1 cellular context compared by ENCODE assay signal in the genomic region with DNA sequence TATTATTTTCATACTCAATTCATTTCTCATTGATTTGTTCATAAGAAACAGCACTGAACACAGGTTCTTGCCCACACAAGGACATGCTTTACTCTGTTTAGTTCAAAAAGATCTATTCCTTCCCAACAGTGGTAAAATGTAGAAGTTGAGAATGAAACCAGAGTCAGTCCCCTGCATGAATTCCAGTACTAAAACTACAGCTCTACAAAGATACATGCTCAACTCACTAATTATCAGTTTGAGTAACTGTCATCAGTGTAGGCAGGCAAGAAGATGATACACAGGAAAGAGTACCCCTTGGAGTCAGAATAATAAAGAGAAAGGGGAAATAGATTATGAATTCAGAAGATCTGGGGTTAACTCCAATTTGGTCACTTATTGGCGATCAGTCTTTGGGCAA.
TF ChIP-seq lines count a peak whose summit lies in the region.

No MANE protein-coding gene starts in this region.

TF ChIP-seq in K562, 482 proteins besides CTCF, POLR2A, EP300 and RAD21:
- TF ChIP-seq, protein P1, sequence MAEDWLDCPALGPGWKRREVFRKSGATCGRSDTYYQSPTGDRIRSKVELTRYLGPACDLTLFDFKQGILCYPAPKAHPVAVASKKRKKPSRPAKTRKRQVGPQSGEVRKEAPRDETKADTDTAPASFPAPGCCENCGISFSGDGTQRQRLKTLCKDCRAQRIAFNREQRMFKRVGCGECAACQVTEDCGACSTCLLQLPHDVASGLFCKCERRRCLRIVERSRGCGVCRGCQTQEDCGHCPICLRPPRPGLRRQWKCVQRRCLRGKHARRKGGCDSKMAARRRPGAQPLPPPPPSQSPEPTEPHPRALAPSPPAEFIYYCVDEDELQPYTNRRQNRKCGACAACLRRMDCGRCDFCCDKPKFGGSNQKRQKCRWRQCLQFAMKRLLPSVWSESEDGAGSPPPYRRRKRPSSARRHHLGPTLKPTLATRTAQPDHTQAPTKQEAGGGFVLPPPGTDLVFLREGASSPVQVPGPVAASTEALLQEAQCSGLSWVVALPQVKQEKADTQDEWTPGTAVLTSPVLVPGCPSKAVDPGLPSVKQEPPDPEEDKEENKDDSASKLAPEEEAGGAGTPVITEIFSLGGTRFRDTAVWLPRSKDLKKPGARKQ (CRISPR knock-in tag; IDR thresholded peaks at IDR 0.05) = no peak
- TF ChIP-seq NFRKB (IDR thresholded peaks at IDR 0.05; ENCODE audit: low read depth) = no peak
- TF ChIP-seq ZNF778 (CRISPR knock-in tag; IDR thresholded peaks at IDR 0.05) = no peak
- TF ChIP-seq ELF4 (CRISPR knock-in tag; IDR thresholded peaks at IDR 0.05) = no peak
- no peak for TF ChIP-seq FIP1L1 (IDR thresholded peaks at IDR 0.05; ENCODE audit: low read depth, low read length, poor library complexity, severe bottlenecking)
- no peak for TF ChIP-seq BHLHE40 (IDR thresholded peaks at IDR 0.05; ENCODE audit: low read length)
- TF ChIP-seq FOXJ3 (CRISPR knock-in tag; IDR thresholded peaks at IDR 0.05) = no peak
- no peak for TF ChIP-seq ZNF609 (CRISPR knock-in tag; IDR thresholded peaks at IDR 0.05; ENCODE audit: borderline replicate concordance)
- TF ChIP-seq SIRT6 (IDR thresholded peaks at IDR 0.05; ENCODE audit: low read depth, low read length) = no peak
- TF ChIP-seq, protein P2, sequence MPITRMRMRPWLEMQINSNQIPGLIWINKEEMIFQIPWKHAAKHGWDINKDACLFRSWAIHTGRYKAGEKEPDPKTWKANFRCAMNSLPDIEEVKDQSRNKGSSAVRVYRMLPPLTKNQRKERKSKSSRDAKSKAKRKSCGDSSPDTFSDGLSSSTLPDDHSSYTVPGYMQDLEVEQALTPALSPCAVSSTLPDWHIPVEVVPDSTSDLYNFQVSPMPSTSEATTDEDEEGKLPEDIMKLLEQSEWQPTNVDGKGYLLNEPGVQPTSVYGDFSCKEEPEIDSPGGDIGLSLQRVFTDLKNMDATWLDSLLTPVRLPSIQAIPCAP (CRISPR knock-in tag; IDR thresholded peaks at IDR 0.05; ENCODE audit: borderline replicate concordance) = no peak
